In genomic region chr11:536841-537621, GRCh38 we compare ENCODE assay signal across 8 cellular contexts. TPM values are rescaled to one million over a fixed set of nuclear protein-coding genes. Genes with fewer than 3 reads are reported as not detected.
DNase-seq lines count a peak whose midpoint lies in the region; ATAC-seq, FAIRE-seq and TF ChIP-seq lines count a peak whose summit lies in the region.

LRRC56 (plus strand) TSS chr11:537527; CDS start chr11:540685, 3,158 bp downstream.

- no peaks in the 10 kb centered on the region for H3K79me1 ChIP-seq in H1 (ENCODE audit: low read depth, low read length)

- 6% methylated on average over 60 of the region's 93 CpGs; no CpG with 5 or more reads in 1 of the 2 experiments for WGBS in H1 (ENCODE audit: extremely low coverage in 1 of 2, insufficient coverage in 1 of 2, insufficient read length in 1 of 2, insufficient replicate concordance in 2 of 2, low coverage in 1 of 2, low lambda C conversion rate in 2 of 2, missing lambda C conversion rate in 1 of 2), 2 experiments

- H3K4me3 ChIP-seq in AG04449 (ENCODE audit: low read depth, low read length) (peak within 1 kb of the TSS; percentile 64), H1 (ENCODE audit: extremely low read depth in 1 of 4, insufficient read depth in 2 of 4, low read depth in 3 of 4, low read length in 4 of 4) (peak within 1 kb of the TSS; percentile 24 to 81 (median 52))

- peak within 1 kb of the TSS; percentile 61; the same call in 1 of the 2 replicates for H2BK15ac ChIP-seq in H1 (ENCODE audit: low read length)

- ATAC-seq in GM18909 (IDR thresholded peaks at IDR 0.05; ENCODE audit: poor library complexity, unreplicated experiment) (peak; percentile 47), HG03196 (IDR thresholded peaks at IDR 0.05; ENCODE audit: unreplicated experiment) (peak; percentile 54)

- H3K27me3 ChIP-seq in H1 (replicated peaks in 1 of 4; ENCODE audit: control insufficient read depth in 3 of 4, extremely low read depth in 1 of 4, insufficient read depth in 3 of 4, low read length in 3 of 4) = peaks cover 0 to 16% (median 6%) of the 10 kb centered on the region in 4 experiments; a peak in 5 of 7 replicates

- H3K79me2 ChIP-seq in H1 (ENCODE audit: control insufficient read depth in 1 of 2, insufficient read depth in 2 of 2, low read length in 2 of 2) = no peaks in the 10 kb centered on the region

- peak within 1 kb of the TSS; percentile 93 for H4K8ac ChIP-seq in H1 (ENCODE audit: extremely low read depth, insufficient read depth, low read length)

- H3K56ac ChIP-seq in H1 (replicated peaks; ENCODE audit: insufficient read length, low read depth, low read length) = no peak within 1 kb of the TSS

- H2BK20ac ChIP-seq in H1 (ENCODE audit: low read length) = 0 out of 2 replicates have a peak within 1 kb of the TSS, but pooled peaks have one; percentile 18

- no peak for DNase-seq in AG04449 (ENCODE audit: low read depth, low spot score)
- DNase-seq in NCI-H69 (lab: John Stamatoyannopoulos, UW) = peak; percentile 98
- peak; percentile 97 for DNase-seq in activated CD8-positive, alpha-beta memory T cell treated with anti-CD3 and anti-CD28 coated beads for 24 hours
- DNase-seq in H1 (ENCODE audit: low read depth in 1 of 2, low spot score in 2 of 2) = peak in 1 of 2 experiments; percentile 88
- DNase-seq in mucosa of gallbladder (ENCODE audit: low spot score) = peak; percentile 88
- peak; percentile 86 to 88 for DNase-seq in stimulated activated CD8-positive, alpha-beta memory T cell treated with anti-CD3 and anti-CD28 coated beads, Interleukin-4, amount 100 ng/mL, for 4 hours (ENCODE audit: low read depth in 2 of 2, low spot score in 1 of 2)

- H3K4me2 ChIP-seq in H1 (ENCODE audit: insufficient read depth in 1 of 2, low read depth in 2 of 2, low read length in 2 of 2) = peak within 1 kb of the TSS; percentile 61 to 82

- peak within 1 kb of the TSS; percentile 71; the same call in 1 of the 2 replicates for H2BK5ac ChIP-seq in H1 (ENCODE audit: low read depth, low read length)

- FAIRE-seq in H1 (lab: Jason Lieb, UNC) = no peak

- peak within 1 kb of the TSS; percentile 48; the same call in 1 of the 2 replicates for H2AK5ac ChIP-seq in H1 (ENCODE audit: low read depth, low read length)

- no peak for TF ChIP-seq RAD21 in H1 (IDR thresholded peaks at IDR 0.05 in 1 of 2, conservative IDR thresholded peaks at IDR 0.05 in 1 of 2; ENCODE audit: low read depth in 2 of 2, low read length in 2 of 2)

- no peak for TF ChIP-seq EP300 in H1 (IDR thresholded peaks at IDR 0.05; ENCODE audit: borderline replicate concordance in 1 of 2, low read depth in 2 of 2, low read length in 2 of 2)

- TF ChIP-seq POLR2A in H1 (IDR thresholded peaks at IDR 0.05; ENCODE audit: control extremely low read depth in 1 of 2, low read depth in 2 of 2, low read length in 2 of 2) = no peak

- peaks cover 21% of the 10 kb centered on the region; the same call in 1 of the 2 replicates for H3K23me2 ChIP-seq in H1 (ENCODE audit: low read depth, low read length)

- POLR2A ChIA-PET in AG04449 (lab: Yijun Ruan, JAX) (interaction anchor here (1.1 to 1.6 kb wide), 3 partner anchors 26 to 33 kb away, joined by 3 to 5 read pairs (median 4); no protein-coding TSS in a partner anchor), H1 (lab: Charles Lee; ENCODE audit: partially characterized antibody) (interaction anchor here (0.5 to 2.5 kb wide), 11 partner anchors 12 to 276 kb away, joined by 3 to 11 read pairs (median 4); partner anchors contain the start of genes PHRF1, RNH1 and SCT)

- H3K27ac ChIP-seq in H1 (ENCODE audit: low read depth, low read length) = no peak within 1 kb of the TSS

- CTCF ChIA-PET in AG04449 (lab: Yijun Ruan, JAX) (interaction anchor here (1.2 to 5.9 kb wide), 4 partner anchors 15 to 186 kb away, joined by 3 to 45 read pairs (median 11); no protein-coding TSS in a partner anchor), H1 (lab: Charles Lee; ENCODE audit: partially characterized antibody) (interaction anchor here (1.1 to 1.4 kb wide), 2 partner anchors 10 to 16 kb away, joined by 3 to 4 read pairs; no protein-coding TSS in a partner anchor)

- H3K23ac ChIP-seq in H1 (ENCODE audit: insufficient read length) = no peak within 1 kb of the TSS

- TF ChIP-seq CTCF in AG04449 (IDR thresholded peaks at IDR 0.05; ENCODE audit: insufficient read depth, low read length, missing control alignments) (no peak), H1 (IDR thresholded peaks at IDR 0.05; ENCODE audit: control extremely low read depth in 1 of 3, insufficient read depth in 1 of 3, low read depth in 1 of 3, low read length in 3 of 3) (no peak)

- peak within 1 kb of the TSS; percentile 51 for H4K91ac ChIP-seq in H1 (replicated peaks; ENCODE audit: insufficient read length, low read length)

- H3K18ac ChIP-seq in H1 (ENCODE audit: extremely low read depth, low read length) = peak within 1 kb of the TSS; percentile 99

- peak within 1 kb of the TSS; percentile 43 for H2BK120ac ChIP-seq in H1 (replicated peaks; ENCODE audit: low read depth, low read length)

- H3K14ac ChIP-seq in H1 (ENCODE audit: insufficient read length) = no peak within 1 kb of the TSS

- peak within 1 kb of the TSS; percentile 1 for H4K5ac ChIP-seq in H1 (ENCODE audit: insufficient read length, low read depth, low read length)

- peaks cover 0 to 15% (median 6%) of the 10 kb centered on the region in 4 experiments; a peak in 5 of 8 replicates for H3K36me3 ChIP-seq in H1 (ENCODE audit: control insufficient read depth in 2 of 4, insufficient read depth in 4 of 4, low read length in 3 of 4)

- H3K4me1 ChIP-seq in H1 (replicated peaks in 1 of 4; ENCODE audit: control insufficient read depth in 3 of 4, insufficient read depth in 4 of 4, low read length in 3 of 4) = peaks cover 0 to 19% (median 10%) of the 10 kb centered on the region in 4 experiments; a peak in 5 of 7 replicates

- H4K20me1 ChIP-seq in H1 (replicated peaks in 1 of 2; ENCODE audit: control insufficient read depth in 1 of 2, insufficient read depth in 2 of 2, low read length in 2 of 2) = peaks cover 7 to 9% of the 10 kb centered on the region in 2 experiments

- peak within 1 kb of the TSS; percentile 94 for H3K4ac ChIP-seq in H1 (replicated peaks; ENCODE audit: insufficient read length, low read depth, low read length)

- no peaks in the 10 kb centered on the region for H3K9me3 ChIP-seq in H1 (ENCODE audit: insufficient read depth in 2 of 2, low read depth in 1 of 2, low read length in 1 of 2)

- H2AFZ ChIP-seq in H1 (ENCODE audit: low read length) = no peak within 1 kb of the TSS

- peak within 1 kb of the TSS; percentile 98; the same call in 1 of the 2 replicates for H2BK12ac ChIP-seq in H1 (ENCODE audit: low read depth, low read length)

- no peak within 1 kb of the TSS; a peak in 1 of 7 replicates for H3K9ac ChIP-seq in H1 (replicated peaks in 1 of 4; ENCODE audit: extremely low read depth in 1 of 4, low read depth in 3 of 4, low read length in 3 of 4)

TF ChIP-seq in H1, 55 proteins besides CTCF, POLR2A, EP300 and RAD21 (continues in another document):
- TF ChIP-seq JUN (IDR thresholded peaks at IDR 0.05; ENCODE audit: low read depth, low read length) (no peak), MAX (IDR thresholded peaks at IDR 0.05) (peak; percentile 93), BRCA1 (IDR thresholded peaks at IDR 0.05; ENCODE audit: low read depth, low read length) (no peak), ATF3 (IDR thresholded peaks at IDR 0.05; ENCODE audit: insufficient read depth, low read depth, low read length) (no peak), BACH1 (IDR thresholded peaks at IDR 0.05; ENCODE audit: low read length) (peak; percentile 87), CHD1 (IDR thresholded peaks at IDR 0.05; ENCODE audit: low read depth, low read length) (no peak), KDM5A (IDR thresholded peaks at IDR 0.05; ENCODE audit: low read length) (no peak), TAF7 (optimal IDR thresholded peaks at IDR 0.05; ENCODE audit: borderline replicate concordance, low read depth, low read length) (no peak), YY1 (IDR thresholded peaks at IDR 0.05; ENCODE audit: low read depth, low read length) (no peak), CEBPB (IDR thresholded peaks at IDR 0.05; ENCODE audit: low read depth, low read length) (no peak), RXRA (IDR thresholded peaks at IDR 0.05; ENCODE audit: insufficient read depth, low read depth, low read length) (no peak), SP2 (IDR thresholded peaks at IDR 0.05; ENCODE audit: low read length) (no peak), ASH2L (IDR thresholded peaks at IDR 0.05; ENCODE audit: low read length) (peak; percentile 70), SRF (IDR thresholded peaks at IDR 0.05; ENCODE audit: low read depth, low read length) (no peak), TAF1 (IDR thresholded peaks at IDR 0.05; ENCODE audit: low read depth, low read length) (0 out of 2 replicates have a peak, but pooled peaks have one; percentile 36), KDM4A (IDR thresholded peaks at IDR 0.05; ENCODE audit: low read depth, low read length, severe bottlenecking) (peak; percentile 61), KDM1A (IDR thresholded peaks at IDR 0.05; ENCODE audit: borderline replicate concordance, low read length) (no peak; the same call in 1 of the 2 replicates), PHF8 (conservative IDR thresholded peaks at IDR 0.05; ENCODE audit: low read depth, low read length) (peak; percentile 38; the same call in 1 of the 2 replicates), EZH2 (IDR thresholded peaks at IDR 0.05; ENCODE audit: low read depth, low read length, severe bottlenecking) (peak; percentile 28), RBBP5 (IDR thresholded peaks at IDR 0.05; ENCODE audit: borderline replicate concordance, low read depth, low read length) (no peak; the same call in 1 of the 2 replicates), SUZ12 (IDR thresholded peaks at IDR 0.05; ENCODE audit: low read length) (0 out of 2 replicates have a peak, but pooled peaks have one; percentile 7)

RNA-seq across cellular contexts. Expression of gene LRRC56, which starts in this region (rescaled TPM):
- 1.9 and 2.1 TPM in 2 replicates for total RNA-seq in H1 (2021; fragmentation: NEBNext Ultra II Directional; extraction: Animal tissue kit (Norgen Biotek cat#: 25700))
- 0.94 and 1.6 TPM in 2 replicates for polyA plus RNA-seq in H1 (2011; rRNA removed)
- polyA plus RNA-seq in H1 (2011; cell fraction: cytosol; rRNA removed) = 1.9 TPM
- polyA plus RNA-seq in H1 (2011; cell fraction: nucleus; rRNA removed) = 8.4 TPM
- 1.2 to 1.8 TPM (median 1.6 TPM) in 4 replicates for polyA plus RNA-seq in H1 (2012, experiment 1 of 2)
- polyA plus RNA-seq in H1 (2012, experiment 2 of 2) = 0.70 TPM
- polyA plus RNA-seq in H1 (2013, experiment 1 of 2) = 0.71 TPM
- 0.75 TPM for polyA plus RNA-seq in H1 (2013, experiment 2 of 2)
- 0.68 and 0.88 TPM in 2 replicates for polyA minus RNA-seq in H1 (2011; rRNA and poly(A)+ RNA removed)
- polyA minus RNA-seq in H1 (2011; cell fraction: cytosol; rRNA and poly(A)+ RNA removed) = 0.88 TPM
- polyA minus RNA-seq in H1 (2011; cell fraction: nucleus; rRNA and poly(A)+ RNA removed) = 2.4 TPM
- total RNA-seq in mucosa of gallbladder = 9.4 TPM
